ENCODE assay signal across 12 cellular contexts in genomic region chr1:211920602-211921226, GRCh38.
A peak's percentile ranks its signal among the peaks of the same experiment; 100 is the strongest.
DNase-seq lines count a peak whose midpoint lies in the region; ATAC-seq, FAIRE-seq and TF ChIP-seq lines count a peak whose summit lies in the region.
"Had no signal": no experiment of that assay in that cellular context is flagged by ENCODE, and none has a peak within 500 bp of the region (broad histone marks: within the 10 kb centered on the region; RNA-seq: fewer than 3 reads in every experiment).

No MANE protein-coding gene starts in this region.

- DNase-seq in Peyer's patch (peak in 1 of 3 donors; percentile 79), foreskin fibroblast (peak; percentile 42 to 68), pancreas (no peak), gastrocnemius medialis (no peak), NCI-H510A treated with DMSO at 0.1 percent for 48 hours (lab: John Stamatoyannopoulos, UW) (no peak), hippocampal formation (lab: John Stamatoyannopoulos, UW) (no peak)
- DNase-seq: activated naive CD8-positive, alpha-beta T cell treated with anti-CD3 and anti-CD28 coated beads, Interleukin-2, amount 50 U/mL, for 24 hours; KBM-7; uterus had no signal

- WGBS in pancreas, 2 donors, result 92% methylated on average over 4 of the region's 4 CpGs

- intact Hi-C loops in pancreas (cut with DNase I) (no loop called here), gastrocnemius medialis (cut with DNase I; ENCODE audit: low total_unique reads) (no loop called here)

- in situ Hi-C loops in gastrocnemius medialis (cut with MboI; ENCODE audit: low sequenced_read_pairs in 4 of 4), result no loop called here

- H3K9me3 ChIP-seq in Peyer's patch (no peaks in the 10 kb centered on the region), pancreas (no peaks in the 10 kb centered on the region), gastrocnemius medialis (no peaks in the 10 kb centered on the region)
- H3K9me3 ChIP-seq: uterus had no signal

- H3K4me3 ChIP-seq in Peyer's patch, result no peak overlapping the region
- no peak overlapping the region for H3K4me3 ChIP-seq in foreskin fibroblast (ENCODE audit: low read depth in 1 of 2, low read length in 2 of 2)
- no peak overlapping the region for H3K4me3 ChIP-seq in pancreas
- no peak overlapping the region for H3K4me3 ChIP-seq in gastrocnemius medialis
- H3K4me3 ChIP-seq: cardiac muscle cell, uterus had no signal

- H3K4me1 ChIP-seq in Peyer's patch (peaks cover 0 to 14% (median 0%) of the 10 kb centered on the region in 4 donors), pancreas (peaks cover 10 to 24% (median 17%) of the 10 kb centered on the region in 3 donors), gastrocnemius medialis (no peaks in the 10 kb centered on the region)
- H3K4me1 ChIP-seq: uterus had no signal

- H3K36me3 ChIP-seq in Peyer's patch (no peaks in the 10 kb centered on the region), pancreas (no peaks in the 10 kb centered on the region), gastrocnemius medialis (no peaks in the 10 kb centered on the region)
- H3K36me3 ChIP-seq: cardiac muscle cell, uterus had no signal

- H3K27me3 ChIP-seq in Peyer's patch (no peaks in the 10 kb centered on the region), pancreas (no peaks in the 10 kb centered on the region), gastrocnemius medialis (no peaks in the 10 kb centered on the region)
- H3K27me3 ChIP-seq: uterus had no signal

- TF ChIP-seq POLR2A in Peyer's patch (IDR thresholded peaks at IDR 0.05), result no peak
- no peak for TF ChIP-seq POLR2A in gastrocnemius medialis (IDR thresholded peaks at IDR 0.05)

- TF ChIP-seq CTCF in C4-2B (conservative IDR thresholded peaks at IDR 0.05) (no peak), Peyer's patch (IDR thresholded peaks at IDR 0.05) (no peak), foreskin fibroblast (IDR thresholded peaks at IDR 0.05; ENCODE audit: low read depth, low read length) (no peak), pancreas (IDR thresholded peaks at IDR 0.05) (no peak), gastrocnemius medialis (IDR thresholded peaks at IDR 0.05 in 4 of 5, conservative IDR thresholded peaks at IDR 0.05 in 1 of 5) (no peak)

- peak in 3 of 4 donors; percentile 43 to 59 (median 54) for ATAC-seq in pancreas
- no peak for ATAC-seq in GM21447 (IDR thresholded peaks at IDR 0.05; ENCODE audit: unreplicated experiment)
- ATAC-seq in gastrocnemius medialis, result no peak
- ATAC-seq: activated naive CD8-positive, alpha-beta T cell treated with anti-CD3 and anti-CD28 coated beads, Interleukin-2, amount 50 U/mL, for 24 hours had no signal

- no peak for FAIRE-seq in pancreas (lab: Jason Lieb, UNC)

- peak overlapping the region; percentile 24 for H3K27ac ChIP-seq in C4-2B
- H3K27ac ChIP-seq in Peyer's patch, result peak overlapping the region in 3 of 4 donors; percentile 44 to 82 (median 49)
- H3K27ac ChIP-seq in pancreas, result peak overlapping the region in 2 of 4 donors; percentile 63 to 77
- H3K27ac ChIP-seq in gastrocnemius medialis, result no peak overlapping the region
- H3K27ac ChIP-seq: cardiac muscle cell, uterus had no signal

Comparison
In these comparisons a context has a peak if more than half of its experiments do, and no peak if none do; other contexts are left out.
1. H3K27ac ChIP-seq: peak in C4-2B (single experiment) and Peyer's patch (3 of 4); none in gastrocnemius medialis (0 of 4).
2. DNase-seq: peak in foreskin fibroblast (2 of 2); none in pancreas (0 of 6), gastrocnemius medialis (0 of 2), NCI-H510A treated with DMSO at 0.1 percent for 48 hours (single experiment) and hippocampal formation (0 of 2).
3. ATAC-seq: peak in pancreas (3 of 4); none in GM21447 (single experiment) and gastrocnemius medialis (0 of 2).